In genomic region chr6:43074847-43075741, GRCh38 we compare ENCODE assay signal across 6 cellular contexts. TPM values are rescaled to one million over a fixed set of nuclear protein-coding genes. Genes with fewer than 3 reads are reported as not detected.
DNase-seq lines count a peak whose midpoint lies in the region; ATAC-seq and TF ChIP-seq lines count a peak whose summit lies in the region.

No MANE protein-coding gene starts in this region.

- no peak overlapping the region for H2AFZ ChIP-seq in OCI-LY3 (ENCODE audit: low read depth, low read length)

- H3K27ac ChIP-seq in OCI-LY3 (ENCODE audit: low read length) = no peak overlapping the region

- H4K20me1 ChIP-seq in OCI-LY3 (ENCODE audit: insufficient read depth, low read length) = no peaks in the 10 kb centered on the region

- H3K4me3 ChIP-seq in OCI-LY3 (ENCODE audit: low read length) (no peak overlapping the region), fibroblast of mammary gland (ENCODE audit: control insufficient read depth, low read depth, low read length) (peak overlapping the region; percentile 37), skeletal muscle satellite cell (ENCODE audit: low read length) (peak overlapping the region; percentile 98)

- peak overlapping the region; percentile 61; the same call in 1 of the 2 replicates for H3K4me2 ChIP-seq in OCI-LY3 (ENCODE audit: low read length)
- H3K4me2 ChIP-seq in skeletal muscle satellite cell (ENCODE audit: low read length) = peak overlapping the region; percentile 84

- H3K4me1 ChIP-seq in OCI-LY3 (ENCODE audit: low read length) (no peaks in the 10 kb centered on the region), skeletal muscle satellite cell (ENCODE audit: control insufficient read depth, insufficient read depth, low read length) (peaks cover 20% of the 10 kb centered on the region)

- H3K9me3 ChIP-seq in OCI-LY3 (ENCODE audit: insufficient read depth, low read length) (no peaks in the 10 kb centered on the region), skeletal muscle satellite cell (replicated peaks; ENCODE audit: low read length) (no peaks in the 10 kb centered on the region)

- H3K27me3 ChIP-seq in OCI-LY3 (ENCODE audit: low read depth, low read length) (peaks cover 20% of the 10 kb centered on the region), skeletal muscle satellite cell (ENCODE audit: control insufficient read depth, insufficient read depth, low read length) (no peaks in the 10 kb centered on the region)

- no peaks in the 10 kb centered on the region for H3K36me3 ChIP-seq in OCI-LY3 (replicated peaks; ENCODE audit: low read depth, low read length)
- peaks cover 3% of the 10 kb centered on the region for H3K36me3 ChIP-seq in skeletal muscle satellite cell (ENCODE audit: insufficient read depth, low read length)

- no peaks in the 10 kb centered on the region for H3K79me2 ChIP-seq in OCI-LY3 (ENCODE audit: low read length)

- no peak overlapping the region for H3K9ac ChIP-seq in OCI-LY3 (ENCODE audit: low read length)
- peak overlapping the region; percentile 36 for H3K9ac ChIP-seq in skeletal muscle satellite cell (ENCODE audit: low read depth, low read length)

- DNase-seq in fibroblast of mammary gland (ENCODE audit: low read depth) = peak; percentile 66
- no peak for DNase-seq in GF-D8 (lab: John Stamatoyannopoulos, UW)
- no peak for DNase-seq in COR-L47 (lab: John Stamatoyannopoulos, UW)

- ATAC-seq in GM18498 (IDR thresholded peaks at IDR 0.05; ENCODE audit: unreplicated experiment) = no peak

- TF ChIP-seq CTCF in OCI-LY3 (IDR thresholded peaks at IDR 0.05; ENCODE audit: low read depth, low read length) (no peak), fibroblast of mammary gland (conservative IDR thresholded peaks at IDR 0.05; ENCODE audit: control insufficient read depth, insufficient read depth, low read depth, low read length) (no peak)

RNA-seq across cellular contexts. Expression of gene PTK7, which starts 1.0 kb away (rescaled TPM):
- total RNA-seq in skeletal muscle satellite cell (2012; rRNA removed) = 17.0 and 20.1 TPM in 2 replicates

RNA-seq across cellular contexts. Expression of gene KLC4, which starts 15.7 kb away (rescaled TPM):
- 5.1 and 6.1 TPM in 2 replicates for total RNA-seq in skeletal muscle satellite cell (2012; rRNA removed)

RNA-seq across cellular contexts. Expression of gene MRPL2, which starts 15.9 kb away (rescaled TPM):
- 22.6 and 24.9 TPM in 2 replicates for total RNA-seq in skeletal muscle satellite cell (2012; rRNA removed)

RNA-seq across cellular contexts. Expression of gene CUL7, which starts 21.4 kb away (rescaled TPM):
- total RNA-seq in skeletal muscle satellite cell (2012; rRNA removed) = 29.7 and 36.5 TPM in 2 replicates

RNA-seq across cellular contexts. Expression of gene RRP36, which starts 53.7 kb away (rescaled TPM):
- 75.1 and 96.1 TPM in 2 replicates for total RNA-seq in skeletal muscle satellite cell (2012; rRNA removed)
